Comparison of ENCODE assay signal across 29 cellular contexts in the genomic region with DNA sequence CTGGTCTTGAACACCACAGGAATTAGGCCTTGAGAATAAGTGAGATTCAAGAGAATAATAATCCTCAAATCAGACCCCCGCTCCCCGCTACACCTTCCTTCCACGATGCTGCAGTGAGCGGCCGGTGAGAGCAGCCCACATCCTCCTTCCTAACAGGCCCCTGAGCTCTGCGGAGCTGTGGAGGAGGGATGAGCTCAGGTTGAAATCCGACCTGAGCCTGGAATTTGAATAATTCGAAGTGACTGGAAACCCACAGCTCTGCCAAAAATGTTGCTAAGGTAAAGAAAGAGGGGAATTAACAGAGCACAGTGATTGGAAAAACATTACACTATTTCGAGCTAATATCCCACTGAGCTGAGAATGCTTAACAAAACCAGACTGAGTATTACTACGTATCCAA.
DNase-seq lines count a peak whose midpoint lies in the region; ATAC-seq and TF ChIP-seq lines count a peak whose summit lies in the region.
"Had no signal": no experiment of that assay in that cellular context is flagged by ENCODE, and none has a peak within 500 bp of the region (broad histone marks: within the 10 kb centered on the region; RNA-seq: fewer than 3 reads in every experiment).

No MANE protein-coding gene starts in this region.

- no peaks in the 10 kb centered on the region for H3K79me1 ChIP-seq in neuronal stem cell (ENCODE audit: low read depth, low read length)

- ATAC-seq in PC-3: no peak; the same call in 1 of the 2 replicates
- no peak for ATAC-seq in GM18861 (IDR thresholded peaks at IDR 0.05; ENCODE audit: unreplicated experiment)
- ATAC-seq: activated naive CD4-positive, alpha-beta T cell treated with anti-CD3 and anti-CD28 coated beads, Interleukin-2, amount 50 U/mL, for 72 hours; effector memory CD8-positive, alpha-beta T cell; gastrocnemius medialis; mucosa of descending colon had no signal

- H3K27me3 ChIP-seq in H7 (ENCODE audit: control insufficient read depth, insufficient read depth, low read length): no peaks in the 10 kb centered on the region
- no peaks in the 10 kb centered on the region for H3K27me3 ChIP-seq in PC-3 (ENCODE audit: low read length)
- no peaks in the 10 kb centered on the region for H3K27me3 ChIP-seq in neuronal stem cell (ENCODE audit: control insufficient read depth in 3 of 3, insufficient read depth in 3 of 3, low read depth in 1 of 3, low read length in 3 of 3)
- no peaks in the 10 kb centered on the region for H3K27me3 ChIP-seq in colonic mucosa
- H3K27me3 ChIP-seq: esophagus squamous epithelium, gastrocnemius medialis, spleen had no signal

- no peaks in the 10 kb centered on the region for H3K79me2 ChIP-seq in PC-3 (ENCODE audit: low read length)

- no peaks in the 10 kb centered on the region for H3K9me2 ChIP-seq in PC-3 (replicated peaks; ENCODE audit: low read length)

- H3K4ac ChIP-seq in neuronal stem cell (ENCODE audit: low read length): no peak overlapping the region

- H4K20me1 ChIP-seq in PC-3 (ENCODE audit: low read length): no peaks in the 10 kb centered on the region

- no peak overlapping the region for H2BK15ac ChIP-seq in neuronal stem cell (ENCODE audit: low read length)

- H4K8ac ChIP-seq in neuronal stem cell (ENCODE audit: low read depth, low read length): no peak overlapping the region

- POLR2A ChIA-PET in PC-3 (lab: Charles Lee; ENCODE audit: unreplicated experiment): no interaction called here

- H3K9ac ChIP-seq in PC-3 (ENCODE audit: low read length) (no peak overlapping the region), neuronal stem cell (ENCODE audit: low read depth, low read length, poor library complexity) (no peak overlapping the region), colonic mucosa (ENCODE audit: low read depth in 2 of 2, low read length in 2 of 2) (no peak overlapping the region)

- DNase-seq in H7: peak; percentile 55
- DNase-seq in PC-3: peak; percentile 24
- peak; percentile 67 for DNase-seq in iPS DF 19.7 (ENCODE audit: low read depth, low spot score)
- DNase-seq in neuronal stem cell (ENCODE audit: low spot score): no peak
- DNase-seq in activated CD4-positive, alpha-beta T cell treated with anti-CD3 and anti-CD28 coated beads, Interleukin-2, amount 50 U/mL, for 4 hours: no peak
- DNase-seq in NCI-H146 (lab: John Stamatoyannopoulos, UW): no peak
- no peak for DNase-seq in colonic mucosa
- DNase-seq: activated CD4-positive, alpha-beta T cell treated with anti-CD3 and anti-CD28 coated beads, Interleukin-2, amount 10 ng/mL, durations not matched to agents 24 days and 14 days; aorta; CD4-positive, alpha-beta memory T cell; effector memory CD8-positive, alpha-beta T cell; esophagus squamous epithelium; gastrocnemius medialis; GDM1; HFFc6; Kasumi-1; left ventricle myocardium inferior; mucosa of descending colon; NCI-H1092; NCI-H1930; NCI-H510A treated with DMSO at 0.1 percent for 48 hours; RPMI8226; spleen; stimulated activated CD4-positive, alpha-beta T cell treated with anti-CD3 and anti-CD28 coated beads, Interleukin-4, amount 100 ng/mL, for 1 hour; stimulated activated naive CD4-positive, alpha-beta T cell; T-helper 2 cell had no signal

- intact Hi-C loops in PC-3 (cut with micrococcal nuclease): no loop called here
- intact Hi-C loops in colonic mucosa (cut with DNase I): no loop called here

- no peaks in the 10 kb centered on the region for H3F3A ChIP-seq in PC-3 (ENCODE audit: low read length, unreplicated experiment)

- H3K4me1 ChIP-seq in PC-3 (ENCODE audit: insufficient read depth, low read length) (no peaks in the 10 kb centered on the region), neuronal stem cell (ENCODE audit: control insufficient read depth in 2 of 2, insufficient read depth in 1 of 2, low read depth in 1 of 2, low read length in 2 of 2) (peaks cover 2 to 4% of the 10 kb centered on the region in 2 donors), colonic mucosa (no peaks in the 10 kb centered on the region)
- H3K4me1 ChIP-seq: gastrocnemius medialis, left ventricle myocardium inferior, spleen had no signal

- H2BK12ac ChIP-seq in neuronal stem cell (ENCODE audit: low read length): no peak overlapping the region

- H3K18ac ChIP-seq in neuronal stem cell (ENCODE audit: low read length): no peak overlapping the region

- H3K4me2 ChIP-seq in PC-3 (ENCODE audit: low read length) (no peak overlapping the region), neuronal stem cell (ENCODE audit: insufficient read depth, low read length, poor library complexity, severe bottlenecking) (no peak overlapping the region)

- no CpG with 5 or more reads among the region's 10 CpGs for WGBS in neuronal stem cell (ENCODE audit: extremely low coverage in 2 of 2, insufficient read length in 2 of 2, insufficient replicate concordance in 1 of 2), 2 donors

- no peak overlapping the region for H2BK120ac ChIP-seq in neuronal stem cell (ENCODE audit: low read depth, low read length)

- H3K9me3 ChIP-seq in PC-3 (ENCODE audit: low read length) (0 out of 2 replicates have a peak, but pooled peaks cover 5% of the 10 kb centered on the region), neuronal stem cell (replicated peaks in 1 of 2; ENCODE audit: control insufficient read depth in 2 of 2, insufficient read depth in 1 of 2, low read depth in 1 of 2, low read length in 2 of 2) (peaks cover 0 to 2% of the 10 kb centered on the region in 2 donors), colonic mucosa (no peaks in the 10 kb centered on the region)
- H3K9me3 ChIP-seq: esophagus squamous epithelium, gastrocnemius medialis, thoracic aorta had no signal

- no peak overlapping the region for H2BK5ac ChIP-seq in neuronal stem cell (ENCODE audit: low read length)

- TF ChIP-seq CTCF in PC-3 (conservative IDR thresholded peaks at IDR 0.05; ENCODE audit: low read depth, low read length) (no peak), colonic mucosa (IDR thresholded peaks at IDR 0.05) (no peak)

- no peak overlapping the region for H4K91ac ChIP-seq in neuronal stem cell (ENCODE audit: low read depth, low read length, poor library complexity)

- no peak overlapping the region for H2AK5ac ChIP-seq in neuronal stem cell (ENCODE audit: low read depth, low read length)

- H2AFZ ChIP-seq in PC-3 (ENCODE audit: low read length) (no peak overlapping the region), neuronal stem cell (ENCODE audit: low read length) (peak overlapping the region; percentile 62)

- H3K4me3 ChIP-seq in H7 (ENCODE audit: insufficient read depth, low read depth, low read length) (no peak overlapping the region), PC-3 (ENCODE audit: low read length) (no peak overlapping the region), neuronal stem cell (ENCODE audit: low read length in 2 of 2) (no peak overlapping the region), colonic mucosa (no peak overlapping the region)
- H3K4me3 ChIP-seq: esophagus squamous epithelium, gastrocnemius medialis, left ventricle myocardium inferior, mucosa of descending colon, spleen, thoracic aorta had no signal

- H3K27ac ChIP-seq in PC-3 (ENCODE audit: low read length): no peak overlapping the region
- H3K27ac ChIP-seq in neuronal stem cell (replicated peaks; ENCODE audit: low read length): no peak overlapping the region
- no peak overlapping the region for H3K27ac ChIP-seq in colonic mucosa
- H3K27ac ChIP-seq: esophagus squamous epithelium, gastrocnemius medialis, left ventricle myocardium inferior, spleen, thoracic aorta had no signal

- H3K36me3 ChIP-seq in H7 (replicated peaks; ENCODE audit: control insufficient read depth, insufficient read depth, low read length): no peaks in the 10 kb centered on the region
- no peaks in the 10 kb centered on the region for H3K36me3 ChIP-seq in PC-3 (ENCODE audit: low read depth, low read length)
- no peaks in the 10 kb centered on the region for H3K36me3 ChIP-seq in neuronal stem cell (replicated peaks in 1 of 2; ENCODE audit: control insufficient read depth in 2 of 2, insufficient read depth in 2 of 2, low read length in 2 of 2)
- H3K36me3 ChIP-seq in colonic mucosa: no peaks in the 10 kb centered on the region
- H3K36me3 ChIP-seq: esophagus squamous epithelium, gastrocnemius medialis, left ventricle myocardium inferior, spleen, thoracic aorta had no signal

- no TSS peak for BruUV-seq in PC-3 (replicated peaks; lab: Mats Ljungman, UMichigan)

- no peak overlapping the region for H3K14ac ChIP-seq in neuronal stem cell (ENCODE audit: low read length)

- CTCF ChIA-PET in PC-3 (lab: Charles Lee): interaction anchor here (0.5 kb wide), 1 partner anchor 88 kb away, joined by 3 read pairs; no protein-coding TSS in a partner anchor

- H3K23ac ChIP-seq in neuronal stem cell (ENCODE audit: low read depth, low read length, poor library complexity): no peak overlapping the region

Comparison
In these comparisons a context has a peak if more than half of its experiments do, and no peak if none do; other contexts are left out.
1. DNase-seq: peak in H7 (single experiment), PC-3 (single experiment) and iPS DF 19.7 (single experiment); none in neuronal stem cell (single experiment), activated CD4-positive, alpha-beta T cell treated with anti-CD3 and anti-CD28 coated beads, Interleukin-2, amount 50 U/mL, for 4 hours (0 of 2), NCI-H146 (single experiment) and colonic mucosa (single experiment).